Comparison of ENCODE assay signal across 9 cellular contexts in the genomic region with DNA sequence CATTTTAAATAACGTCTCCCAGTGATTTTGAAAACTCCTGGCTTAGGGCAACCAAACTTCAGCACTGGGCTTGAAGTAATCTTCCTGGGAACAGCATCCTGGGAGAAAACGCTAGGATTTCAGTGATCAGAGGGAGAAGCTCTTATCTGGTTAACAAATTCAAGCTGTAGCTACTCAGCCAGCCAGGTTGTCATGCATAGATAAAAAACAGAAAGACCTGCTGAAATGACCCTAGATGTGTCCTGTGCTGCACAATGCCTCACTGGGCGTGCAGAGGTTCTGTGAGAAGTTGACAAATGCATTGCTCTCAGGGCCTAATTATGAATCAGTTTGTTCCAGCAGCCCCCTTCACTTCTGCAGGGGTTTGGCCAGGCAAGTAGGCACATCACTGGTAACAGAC.
"Had no signal": no experiment of that assay in that cellular context is flagged by ENCODE, and none has a peak within 500 bp of the region (broad histone marks: within the 10 kb centered on the region; RNA-seq: fewer than 3 reads in every experiment).

No MANE protein-coding gene starts in this region.

- H3K36me3 ChIP-seq: HAP-1 had no signal

- H3K9ac ChIP-seq: GM23248, KMS-11 had no signal

- ATAC-seq: HCT116, HepG2 had no signal

- H2AFZ ChIP-seq: GM23248 had no signal

- DNase-seq: GM23248, HFFc6, IMR-90, KBM-7 had no signal

- H3K9me3 ChIP-seq: HAP-1 had no signal

- H3K27ac ChIP-seq: GM23248, HL-60, KMS-11 had no signal

- H3K4me3 ChIP-seq: GM23248, HAP-1 had no signal

- H3K4me2 ChIP-seq: KMS-11 had no signal

- H3K4me1 ChIP-seq: HAP-1 had no signal
